Comparison of ENCODE assay signal across 1 cellular context in the genomic region with DNA sequence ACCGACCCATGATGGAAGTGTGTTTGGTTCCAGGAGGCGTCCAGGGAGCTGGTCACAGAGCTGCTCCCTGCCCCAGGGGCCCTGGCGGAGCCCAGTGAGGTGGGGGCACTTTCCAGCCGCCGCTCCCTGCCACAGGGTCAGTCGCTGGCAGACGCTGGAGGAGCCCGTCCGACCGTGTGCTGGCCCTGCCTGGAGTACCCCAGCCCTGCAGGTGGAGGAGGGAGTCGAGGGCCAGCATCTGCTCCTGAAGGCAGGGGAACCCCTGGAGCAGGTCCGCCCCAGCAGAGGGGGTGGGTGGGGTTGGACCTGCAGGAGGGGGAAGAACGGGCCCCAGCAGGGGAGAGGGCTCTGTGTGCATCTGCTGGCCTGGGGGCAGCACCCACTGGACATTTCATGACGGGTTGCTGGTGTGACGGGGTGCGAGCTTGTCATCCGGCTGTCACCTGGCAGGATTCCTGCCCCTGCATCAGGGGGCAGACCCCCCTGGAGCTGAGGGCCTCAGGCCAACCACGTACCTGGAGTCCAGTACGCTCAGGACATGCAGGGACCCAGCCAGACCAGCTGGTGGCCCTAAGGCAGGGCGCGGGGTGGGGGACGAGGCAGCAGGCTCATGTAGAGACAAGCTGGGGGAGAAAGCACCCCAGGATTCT.
TF ChIP-seq lines count a peak whose summit lies in the region.

No MANE protein-coding gene starts in this region.

TF ChIP-seq in HepG2, 621 proteins besides CTCF, POLR2A, EP300 and RAD21:
- no peak for TF ChIP-seq ZFX (CRISPR knock-in tag; IDR thresholded peaks at IDR 0.05; ENCODE audit: low read depth)
- TF ChIP-seq ZNF3 (CRISPR knock-in tag; IDR thresholded peaks at IDR 0.05) = no peak
- no peak for TF ChIP-seq ONECUT2 (CRISPR knock-in tag; IDR thresholded peaks at IDR 0.05)
- TF ChIP-seq, protein P1, sequence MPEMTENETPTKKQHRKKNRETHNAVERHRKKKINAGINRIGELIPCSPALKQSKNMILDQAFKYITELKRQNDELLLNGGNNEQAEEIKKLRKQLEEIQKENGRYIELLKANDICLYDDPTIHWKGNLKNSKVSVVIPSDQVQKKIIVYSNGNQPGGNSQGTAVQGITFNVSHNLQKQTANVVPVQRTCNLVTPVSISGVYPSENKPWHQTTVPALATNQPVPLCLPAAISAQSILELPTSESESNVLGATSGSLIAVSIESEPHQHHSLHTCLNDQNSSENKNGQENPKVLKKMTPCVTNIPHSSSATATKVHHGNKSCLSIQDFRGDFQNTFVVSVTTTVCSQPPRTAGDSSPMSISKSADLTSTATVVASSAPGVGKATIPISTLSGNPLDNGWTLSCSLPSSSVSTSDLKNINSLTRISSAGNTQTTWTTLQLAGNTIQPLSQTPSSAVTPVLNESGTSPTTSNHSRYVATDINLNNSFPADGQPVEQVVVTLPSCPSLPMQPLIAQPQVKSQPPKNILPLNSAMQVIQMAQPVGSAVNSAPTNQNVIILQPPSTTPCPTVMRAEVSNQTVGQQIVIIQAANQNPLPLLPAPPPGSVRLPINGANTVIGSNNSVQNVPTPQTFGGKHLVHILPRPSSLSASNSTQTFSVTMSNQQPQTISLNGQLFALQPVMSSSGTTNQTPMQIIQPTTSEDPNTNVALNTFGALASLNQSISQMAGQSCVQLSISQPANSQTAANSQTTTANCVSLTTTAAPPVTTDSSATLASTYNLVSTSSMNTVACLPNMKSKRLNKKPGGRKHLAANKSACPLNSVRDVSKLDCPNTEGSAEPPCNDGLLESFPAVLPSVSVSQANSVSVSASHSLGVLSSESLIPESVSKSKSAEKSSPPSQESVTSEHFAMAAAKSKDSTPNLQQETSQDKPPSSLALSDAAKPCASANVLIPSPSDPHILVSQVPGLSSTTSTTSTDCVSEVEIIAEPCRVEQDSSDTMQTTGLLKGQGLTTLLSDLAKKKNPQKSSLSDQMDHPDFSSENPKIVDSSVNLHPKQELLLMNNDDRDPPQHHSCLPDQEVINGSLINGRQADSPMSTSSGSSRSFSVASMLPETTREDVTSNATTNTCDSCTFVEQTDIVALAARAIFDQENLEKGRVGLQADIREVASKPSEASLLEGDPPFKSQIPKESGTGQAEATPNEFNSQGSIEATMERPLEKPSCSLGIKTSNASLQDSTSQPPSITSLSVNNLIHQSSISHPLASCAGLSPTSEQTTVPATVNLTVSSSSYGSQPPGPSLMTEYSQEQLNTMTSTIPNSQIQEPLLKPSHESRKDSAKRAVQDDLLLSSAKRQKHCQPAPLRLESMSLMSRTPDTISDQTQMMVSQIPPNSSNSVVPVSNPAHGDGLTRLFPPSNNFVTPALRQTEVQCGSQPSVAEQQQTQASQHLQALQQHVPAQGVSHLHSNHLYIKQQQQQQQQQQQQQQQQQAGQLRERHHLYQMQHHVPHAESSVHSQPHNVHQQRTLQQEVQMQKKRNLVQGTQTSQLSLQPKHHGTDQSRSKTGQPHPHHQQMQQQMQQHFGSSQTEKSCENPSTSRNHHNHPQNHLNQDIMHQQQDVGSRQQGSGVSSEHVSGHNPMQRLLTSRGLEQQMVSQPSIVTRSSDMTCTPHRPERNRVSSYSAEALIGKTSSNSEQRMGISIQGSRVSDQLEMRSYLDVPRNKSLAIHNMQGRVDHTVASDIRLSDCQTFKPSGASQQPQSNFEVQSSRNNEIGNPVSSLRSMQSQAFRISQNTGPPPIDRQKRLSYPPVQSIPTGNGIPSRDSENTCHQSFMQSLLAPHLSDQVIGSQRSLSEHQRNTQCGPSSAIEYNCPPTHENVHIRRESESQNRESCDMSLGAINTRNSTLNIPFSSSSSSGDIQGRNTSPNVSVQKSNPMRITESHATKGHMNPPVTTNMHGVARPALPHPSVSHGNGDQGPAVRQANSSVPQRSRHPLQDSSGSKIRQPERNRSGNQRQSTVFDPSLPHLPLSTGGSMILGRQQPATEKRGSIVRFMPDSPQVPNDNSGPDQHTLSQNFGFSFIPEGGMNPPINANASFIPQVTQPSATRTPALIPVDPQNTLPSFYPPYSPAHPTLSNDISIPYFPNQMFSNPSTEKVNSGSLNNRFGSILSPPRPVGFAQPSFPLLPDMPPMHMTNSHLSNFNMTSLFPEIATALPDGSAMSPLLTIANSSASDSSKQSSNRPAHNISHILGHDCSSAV (CRISPR knock-in tag; IDR thresholded peaks at IDR 0.05; ENCODE audit: borderline replicate concordance) = no peak
- TF ChIP-seq MYNN (CRISPR knock-in tag; IDR thresholded peaks at IDR 0.05; ENCODE audit: low read depth) = no peak
- no peak for TF ChIP-seq TAF1 (CRISPR knock-in tag; IDR thresholded peaks at IDR 0.05)
- no peak for TF ChIP-seq ZBED4 (CRISPR knock-in tag; IDR thresholded peaks at IDR 0.05; ENCODE audit: borderline replicate concordance)
TF ChIP-seq in HepG2: peak in this region for 0.
